Comparison of ENCODE assay signal across 8 cellular contexts in the genomic region with DNA sequence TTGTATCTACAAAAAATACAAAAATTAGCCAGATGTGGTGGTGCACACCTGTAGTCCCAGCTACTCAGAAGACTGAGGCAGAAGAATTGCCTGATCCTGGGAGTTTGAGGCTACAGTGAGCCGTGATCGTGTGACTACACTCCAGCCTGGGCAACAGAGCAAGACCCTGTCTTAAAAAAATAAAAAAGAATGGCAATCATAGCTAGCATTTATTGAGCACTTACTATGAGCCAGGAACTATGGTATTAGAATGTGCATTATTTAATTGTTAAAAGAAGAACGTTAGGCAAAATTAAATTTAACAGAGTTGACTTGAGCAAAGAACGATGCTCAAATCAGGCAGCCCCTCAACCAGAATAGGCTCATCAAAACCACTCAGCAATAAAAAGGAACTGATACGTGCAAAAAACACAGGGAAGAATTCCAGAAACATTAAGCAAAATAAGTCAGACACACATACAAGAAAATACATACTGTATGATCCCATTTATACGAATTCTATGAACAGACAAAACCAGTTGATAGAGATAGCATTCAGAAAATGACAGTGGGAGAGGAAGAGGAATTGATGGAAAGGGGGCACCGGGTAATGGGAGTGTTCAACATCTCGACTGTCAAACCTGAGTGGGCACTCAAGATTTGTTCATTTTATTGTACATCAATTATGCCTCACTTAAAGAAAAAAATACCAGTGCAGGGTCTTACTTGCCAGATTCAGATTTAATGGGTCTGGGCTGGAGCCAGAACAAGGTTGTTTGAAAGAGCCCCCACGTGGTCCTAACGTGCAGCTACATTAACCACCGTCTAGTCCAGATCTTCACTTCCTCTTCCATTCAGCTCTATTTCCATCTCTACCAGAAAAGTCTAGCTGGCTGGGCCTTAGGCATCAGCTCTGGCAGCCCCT. TPM values are rescaled to one million over a fixed set of nuclear protein-coding genes. Genes with fewer than 3 reads are reported as not detected.
A peak's percentile ranks its signal among the peaks of the same experiment; 100 is the strongest.
DNase-seq lines count a peak whose midpoint lies in the region; ATAC-seq, FAIRE-seq and TF ChIP-seq lines count a peak whose summit lies in the region.

No MANE protein-coding gene starts in this region.

- FAIRE-seq in GM18507 (lab: Jason Lieb, UNC) (peak; percentile 93), HepG2 (lab: Jason Lieb, UNC) (peak; percentile 75)

- H3K9me3 Mint-ChIP-seq in activated CD8-positive, alpha-beta memory T cell treated with anti-CD3 and anti-CD28 coated beads, Interleukin-2, amount 10 ng/mL, durations not matched to agents 7 days and 5 days (ENCODE audit: low read depth): no peaks in the 10 kb centered on the region

- no peak overlapping the region for H3K9ac ChIP-seq in HepG2 (ENCODE audit: insufficient read depth, low read depth, low read length)

- no peak overlapping the region for H3K4me3 Mint-ChIP-seq in activated CD8-positive, alpha-beta memory T cell treated with anti-CD3 and anti-CD28 coated beads, Interleukin-2, amount 10 ng/mL, durations not matched to agents 7 days and 5 days

- DNase-seq in CD1c-positive myeloid dendritic cell (ENCODE audit: extremely low spot score) (peak; percentile 78), GM18507 (ENCODE audit: extremely low spot score, insufficient read length, low read depth) (peak; percentile 47), NAMALWA (ENCODE audit: low spot score) (peak; percentile 85), HepG2 (ENCODE audit: low spot score) (peak; percentile 56), sciatic nerve (ENCODE audit: low spot score) (no peak), NCI-H1930 (lab: John Stamatoyannopoulos, UW) (no peak)
- DNase-seq in activated CD8-positive, alpha-beta memory T cell treated with anti-CD3 and anti-CD28 coated beads, Interleukin-2, amount 10 ng/mL, durations not matched to agents 7 days and 5 days: peak; percentile 67

- H3K4me3 ChIP-seq in HepG2 (replicated peaks in 1 of 3; ENCODE audit: insufficient read depth in 1 of 3, low read depth in 2 of 3, low read length in 3 of 3): no peak overlapping the region

- TF ChIP-seq CTCF in HepG2 (CRISPR knock-in tag; IDR thresholded peaks at IDR 0.05): peak; percentile 69

- TF ChIP-seq EP300 in HepG2 (IDR thresholded peaks at IDR 0.05; ENCODE audit: low read depth in 2 of 2, low read length in 2 of 2) (no peak), HepG2 (CRISPR knock-in tag; IDR thresholded peaks at IDR 0.05; ENCODE audit: borderline replicate concordance) (no peak)

- peak overlapping the region; percentile 44 for H3K27ac ChIP-seq in HepG2 (ENCODE audit: extremely low read length, insufficient read depth, low read length)

- TF ChIP-seq POLR2A in HepG2 (IDR thresholded peaks at IDR 0.05; ENCODE audit: insufficient read depth in 1 of 2, low read depth in 2 of 2, low read length in 2 of 2): no peak

- H4K20me1 ChIP-seq in HepG2 (ENCODE audit: insufficient read depth, low read length): no peaks in the 10 kb centered on the region

- H3K36me3 Mint-ChIP-seq in activated CD8-positive, alpha-beta memory T cell treated with anti-CD3 and anti-CD28 coated beads, Interleukin-2, amount 10 ng/mL, durations not matched to agents 7 days and 5 days: no peaks in the 10 kb centered on the region

- H3K27me3 ChIP-seq in HepG2 (ENCODE audit: control insufficient read depth in 1 of 2, insufficient read depth in 2 of 2, low read length in 2 of 2): no peaks in the 10 kb centered on the region

- peak overlapping the region; percentile 68 for H3K27ac Mint-ChIP-seq in activated CD8-positive, alpha-beta memory T cell treated with anti-CD3 and anti-CD28 coated beads, Interleukin-2, amount 10 ng/mL, durations not matched to agents 7 days and 5 days

- H3K4me1 ChIP-seq in HepG2 (ENCODE audit: insufficient read depth, low read length): peaks cover 61% of the 10 kb centered on the region

- no TSS peak for BruUV-seq in HepG2 (replicated peaks; lab: Mats Ljungman, UMichigan)

- TF ChIP-seq RAD21 in HepG2 (CRISPR knock-in tag; IDR thresholded peaks at IDR 0.05): peak; percentile 44; the same call in 1 of the 2 replicates

- peak; percentile 62 for ATAC-seq in activated CD8-positive, alpha-beta memory T cell treated with anti-CD3 and anti-CD28 coated beads, Interleukin-2, amount 10 ng/mL, durations not matched to agents 7 days and 5 days
- no peak for ATAC-seq in HepG2
- no peak for ATAC-seq in sciatic nerve
- no peak for ATAC-seq in GM19328 (IDR thresholded peaks at IDR 0.05; ENCODE audit: unreplicated experiment)

- POLR2A ChIA-PET in HepG2 (lab: Yijun Ruan, JAX): interaction anchor here (0.5 to 2.9 kb wide), 9 partner anchors 16 to 73 kb away, joined by 3 to 55 read pairs (median 5); a partner anchor contains a TSS

- no peaks in the 10 kb centered on the region for H3K36me3 ChIP-seq in HepG2 (replicated peaks in 1 of 2; ENCODE audit: control insufficient read depth in 1 of 2, insufficient read depth in 2 of 2, low read length in 2 of 2)

- in situ Hi-C loops in HepG2 (cut with HindIII; ENCODE audit: extremely low pct_ligation_motif_present, low pct_unique_long_range_greater_than_20kb): no loop called here

- no peaks in the 10 kb centered on the region for H3K79me2 ChIP-seq in HepG2 (ENCODE audit: insufficient read depth, low read length)

- intact Hi-C loops in HepG2 (cut with micrococcal nuclease; ENCODE audit: unreplicated experiment): loop anchor here (1.0 kb wide), 1 partner anchor 41 kb away; no protein-coding TSS in a partner anchor
- intact Hi-C loops in sciatic nerve (cut with DNase I): no loop called here

- H3K4me2 ChIP-seq in HepG2 (ENCODE audit: low read depth, low read length): no peak overlapping the region

- WGBS in HepG2 (ENCODE audit: low lambda C conversion rate): 67% methylated on average over 11 of the region's 11 CpGs

- H3K4me1 Mint-ChIP-seq in activated CD8-positive, alpha-beta memory T cell treated with anti-CD3 and anti-CD28 coated beads, Interleukin-2, amount 10 ng/mL, durations not matched to agents 7 days and 5 days: peaks cover 26% of the 10 kb centered on the region

- no peak overlapping the region for H2AFZ ChIP-seq in HepG2 (ENCODE audit: low read length)

- H3K27me3 Mint-ChIP-seq in activated CD8-positive, alpha-beta memory T cell treated with anti-CD3 and anti-CD28 coated beads, Interleukin-2, amount 10 ng/mL, durations not matched to agents 7 days and 5 days: no peaks in the 10 kb centered on the region

- H3K9me3 ChIP-seq in HepG2 (ENCODE audit: low read length): no peaks in the 10 kb centered on the region

- CTCF ChIA-PET in activated CD8-positive, alpha-beta memory T cell treated with anti-CD3 and anti-CD28 coated beads, Interleukin-2, amount 10 ng/mL, durations not matched to agents 7 days and 5 days (lab: Charles Lee): interaction anchor here (0.7 to 7.1 kb wide), 15 partner anchors 10 to 170 kb away, joined by 3 to 107 read pairs (median 5); no protein-coding TSS in a partner anchor
- CTCF ChIA-PET in HepG2 (lab: Yijun Ruan, JAX; ENCODE audit: low intra/inter-chr PET ratio, low total read pairs): interaction anchor here (0.8 to 1.3 kb wide), 4 partner anchors 32 to 46 kb away, joined by 3 to 7 read pairs (median 4); no protein-coding TSS in a partner anchor

RNA-seq across cellular contexts. Expression of a gene that starts 8.0 kb away (rescaled TPM):
- total RNA-seq in activated CD8-positive, alpha-beta memory T cell treated with anti-CD3 and anti-CD28 coated beads, Interleukin-2, amount 10 ng/mL, durations not matched to agents 7 days and 5 days: under 1 TPM; 0.49 to 0.58 TPM
- total RNA-seq in HepG2 (2016; rRNA removed; fragmentation: Illumina TruSeq; extraction: Trizol) (0.63 and 1.5 TPM in 2 replicates), sciatic nerve (16.8 TPM)
- total RNA-seq in HepG2 (2016; cell fraction: cytosol; rRNA removed; fragmentation: Illumina TruSeq; extraction: Trizol; ENCODE audit: low read depth): 0.71 and 1.2 TPM in 2 replicates
- total RNA-seq in HepG2 (2016; cell fraction: insoluble cytoplasmic fraction; rRNA removed; fragmentation: Illumina TruSeq; extraction: Trizol): 0.71 and 1.6 TPM in 2 replicates
- 0.72 and 0.87 TPM in 2 replicates for total RNA-seq in HepG2 (2016; cell fraction: membrane; rRNA removed; fragmentation: Illumina TruSeq; extraction: Trizol)
- 1.8 and 5.0 TPM in 2 replicates for total RNA-seq in HepG2 (2016; cell fraction: nucleus; rRNA removed; fragmentation: Illumina TruSeq; extraction: Trizol)
- polyA plus RNA-seq in HepG2 (2011; rRNA removed): 14.6 and 32.8 TPM in 2 replicates
- polyA plus RNA-seq in HepG2 (2011; cell fraction: cytosol; rRNA removed): 6.1 and 12.5 TPM in 2 replicates
- polyA plus RNA-seq in HepG2 (2011; cell fraction: nucleus; rRNA removed): 24.9 and 39.4 TPM in 2 replicates
- polyA plus RNA-seq in HepG2 (2012): 17.5 and 19.3 TPM in 2 replicates
- polyA plus RNA-seq in HepG2 (2016; cell fraction: cytosol; fragmentation: Illumina TruSeq; extraction: Trizol; ENCODE audit: low read depth): 0.22 and 0.41 TPM in 2 replicates
- polyA plus RNA-seq in HepG2 (2016; cell fraction: insoluble cytoplasmic fraction; fragmentation: Illumina TruSeq; extraction: Trizol; ENCODE audit: low read depth): 1.0 and 1.6 TPM in 2 replicates
- polyA plus RNA-seq in HepG2 (2016; cell fraction: membrane; fragmentation: Illumina TruSeq; extraction: Trizol; ENCODE audit: low read depth): 0.66 and 1.1 TPM in 2 replicates
- 4.0 and 5.1 TPM in 2 replicates for polyA plus RNA-seq in HepG2 (2016; cell fraction: nucleus; fragmentation: Illumina TruSeq; extraction: Trizol; ENCODE audit: insufficient read depth, low read depth)
- 9.5 and 30.0 TPM in 2 replicates for polyA minus RNA-seq in HepG2 (2011; rRNA and poly(A)+ RNA removed; ENCODE audit: low replicate concordance)
- 5.9 and 14.3 TPM in 2 replicates for polyA minus RNA-seq in HepG2 (2011; cell fraction: cytosol; rRNA and poly(A)+ RNA removed)
- 10.9 and 24.2 TPM in 2 replicates for polyA minus RNA-seq in HepG2 (2011; cell fraction: nucleus; rRNA and poly(A)+ RNA removed)

RNA-seq across cellular contexts. Expression of a gene that starts 16.6 kb away (rescaled TPM):
- total RNA-seq in activated CD8-positive, alpha-beta memory T cell treated with anti-CD3 and anti-CD28 coated beads, Interleukin-2, amount 10 ng/mL, durations not matched to agents 7 days and 5 days: under 1 TPM; 0.30 to 0.41 TPM
- total RNA-seq in HepG2 (2016; rRNA removed; fragmentation: Illumina TruSeq; extraction: Trizol) (12.1 and 34.8 TPM in 2 replicates), sciatic nerve (99.7 TPM)
- 24.4 and 24.5 TPM in 2 replicates for total RNA-seq in HepG2 (2016; cell fraction: cytosol; rRNA removed; fragmentation: Illumina TruSeq; extraction: Trizol; ENCODE audit: low read depth)
- total RNA-seq in HepG2 (2016; cell fraction: insoluble cytoplasmic fraction; rRNA removed; fragmentation: Illumina TruSeq; extraction: Trizol): 11.6 and 40.0 TPM in 2 replicates
- 34.7 and 35.3 TPM in 2 replicates for total RNA-seq in HepG2 (2016; cell fraction: membrane; rRNA removed; fragmentation: Illumina TruSeq; extraction: Trizol)
- total RNA-seq in HepG2 (2016; cell fraction: nucleus; rRNA removed; fragmentation: Illumina TruSeq; extraction: Trizol): 39.7 and 43.6 TPM in 2 replicates
- 31.4 and 39.0 TPM in 2 replicates for polyA plus RNA-seq in HepG2 (2011; rRNA removed)
- 23.7 and 29.3 TPM in 2 replicates for polyA plus RNA-seq in HepG2 (2011; cell fraction: cytosol; rRNA removed)
- 82.9 and 92.1 TPM in 2 replicates for polyA plus RNA-seq in HepG2 (2011; cell fraction: nucleus; rRNA removed)
- 25.8 and 37.8 TPM in 2 replicates for polyA plus RNA-seq in HepG2 (2012)
- 19.3 and 21.0 TPM in 2 replicates for polyA plus RNA-seq in HepG2 (2016; cell fraction: cytosol; fragmentation: Illumina TruSeq; extraction: Trizol; ENCODE audit: low read depth)
- 16.0 and 16.4 TPM in 2 replicates for polyA plus RNA-seq in HepG2 (2016; cell fraction: insoluble cytoplasmic fraction; fragmentation: Illumina TruSeq; extraction: Trizol; ENCODE audit: low read depth)
- polyA plus RNA-seq in HepG2 (2016; cell fraction: membrane; fragmentation: Illumina TruSeq; extraction: Trizol; ENCODE audit: low read depth): 27.4 and 28.3 TPM in 2 replicates
- 117 and 123 TPM in 2 replicates for polyA plus RNA-seq in HepG2 (2016; cell fraction: nucleus; fragmentation: Illumina TruSeq; extraction: Trizol; ENCODE audit: insufficient read depth, low read depth)
- 16.2 and 29.7 TPM in 2 replicates for polyA minus RNA-seq in HepG2 (2011; rRNA and poly(A)+ RNA removed; ENCODE audit: low replicate concordance)
- polyA minus RNA-seq in HepG2 (2011; cell fraction: cytosol; rRNA and poly(A)+ RNA removed): 11.5 and 14.0 TPM in 2 replicates
- 22.4 and 34.2 TPM in 2 replicates for polyA minus RNA-seq in HepG2 (2011; cell fraction: nucleus; rRNA and poly(A)+ RNA removed)

RNA-seq across cellular contexts. Expression of a gene that starts 25.4 kb away (rescaled TPM):
- total RNA-seq in activated CD8-positive, alpha-beta memory T cell treated with anti-CD3 and anti-CD28 coated beads, Interleukin-2, amount 10 ng/mL, durations not matched to agents 7 days and 5 days: 10 to 100 TPM; 63.3 to 71.5 TPM
- total RNA-seq in HepG2 (2016; rRNA removed; fragmentation: Illumina TruSeq; extraction: Trizol): 21.9 and 41.5 TPM in 2 replicates
- 16.3 and 18.0 TPM in 2 replicates for total RNA-seq in HepG2 (2016; cell fraction: cytosol; rRNA removed; fragmentation: Illumina TruSeq; extraction: Trizol; ENCODE audit: low read depth)
- 28.8 and 36.5 TPM in 2 replicates for total RNA-seq in HepG2 (2016; cell fraction: insoluble cytoplasmic fraction; rRNA removed; fragmentation: Illumina TruSeq; extraction: Trizol)
- total RNA-seq in HepG2 (2016; cell fraction: membrane; rRNA removed; fragmentation: Illumina TruSeq; extraction: Trizol): 19.8 and 22.3 TPM in 2 replicates
- 36.8 and 40.7 TPM in 2 replicates for total RNA-seq in HepG2 (2016; cell fraction: nucleus; rRNA removed; fragmentation: Illumina TruSeq; extraction: Trizol)
- polyA plus RNA-seq in HepG2 (2011; rRNA removed): 41.4 and 61.2 TPM in 2 replicates
- polyA plus RNA-seq in HepG2 (2011; cell fraction: cytosol; rRNA removed): 53.0 and 53.4 TPM in 2 replicates
- polyA plus RNA-seq in HepG2 (2011; cell fraction: nucleus; rRNA removed): 67.2 and 67.4 TPM in 2 replicates
- polyA plus RNA-seq in HepG2 (2012): 40.9 and 56.2 TPM in 2 replicates
- 5.2 and 6.8 TPM in 2 replicates for polyA plus RNA-seq in HepG2 (2016; cell fraction: cytosol; fragmentation: Illumina TruSeq; extraction: Trizol; ENCODE audit: low read depth)
- polyA plus RNA-seq in HepG2 (2016; cell fraction: insoluble cytoplasmic fraction; fragmentation: Illumina TruSeq; extraction: Trizol; ENCODE audit: low read depth): 31.8 and 38.4 TPM in 2 replicates
- 14.3 and 15.5 TPM in 2 replicates for polyA plus RNA-seq in HepG2 (2016; cell fraction: membrane; fragmentation: Illumina TruSeq; extraction: Trizol; ENCODE audit: low read depth)
- polyA plus RNA-seq in HepG2 (2016; cell fraction: nucleus; fragmentation: Illumina TruSeq; extraction: Trizol; ENCODE audit: insufficient read depth, low read depth): 75.7 and 99.5 TPM in 2 replicates
- 88.8 and 131 TPM in 2 replicates for polyA minus RNA-seq in HepG2 (2011; rRNA and poly(A)+ RNA removed; ENCODE audit: low replicate concordance)
- 52.9 and 68.3 TPM in 2 replicates for polyA minus RNA-seq in HepG2 (2011; cell fraction: cytosol; rRNA and poly(A)+ RNA removed)
- 54.3 and 80.4 TPM in 2 replicates for polyA minus RNA-seq in HepG2 (2011; cell fraction: nucleus; rRNA and poly(A)+ RNA removed)
- total RNA-seq in sciatic nerve: 215 TPM

RNA-seq across cellular contexts. Expression of a gene that starts 56.8 kb away (rescaled TPM):
- total RNA-seq in activated CD8-positive, alpha-beta memory T cell treated with anti-CD3 and anti-CD28 coated beads, Interleukin-2, amount 10 ng/mL, durations not matched to agents 7 days and 5 days: not detected
- total RNA-seq in HepG2 (2016; rRNA removed; fragmentation: Illumina TruSeq; extraction: Trizol) (13.1 and 18.9 TPM in 2 replicates), sciatic nerve (5.2 TPM)
- total RNA-seq in HepG2 (2016; cell fraction: cytosol; rRNA removed; fragmentation: Illumina TruSeq; extraction: Trizol; ENCODE audit: low read depth): 11.1 and 14.7 TPM in 2 replicates
- 15.0 and 16.9 TPM in 2 replicates for total RNA-seq in HepG2 (2016; cell fraction: insoluble cytoplasmic fraction; rRNA removed; fragmentation: Illumina TruSeq; extraction: Trizol)
- total RNA-seq in HepG2 (2016; cell fraction: membrane; rRNA removed; fragmentation: Illumina TruSeq; extraction: Trizol): 23.7 TPM in 2 replicates
- 15.6 and 19.7 TPM in 2 replicates for total RNA-seq in HepG2 (2016; cell fraction: nucleus; rRNA removed; fragmentation: Illumina TruSeq; extraction: Trizol)
- polyA plus RNA-seq in HepG2 (2011; rRNA removed): 17.0 and 26.8 TPM in 2 replicates
- polyA plus RNA-seq in HepG2 (2011; cell fraction: cytosol; rRNA removed): 12.8 and 29.8 TPM in 2 replicates
- 20.1 and 50.9 TPM in 2 replicates for polyA plus RNA-seq in HepG2 (2011; cell fraction: nucleus; rRNA removed)
- polyA plus RNA-seq in HepG2 (2012): 16.4 and 22.2 TPM in 2 replicates
- 16.0 and 16.1 TPM in 2 replicates for polyA plus RNA-seq in HepG2 (2016; cell fraction: cytosol; fragmentation: Illumina TruSeq; extraction: Trizol; ENCODE audit: low read depth)
- 15.2 and 21.6 TPM in 2 replicates for polyA plus RNA-seq in HepG2 (2016; cell fraction: insoluble cytoplasmic fraction; fragmentation: Illumina TruSeq; extraction: Trizol; ENCODE audit: low read depth)
- polyA plus RNA-seq in HepG2 (2016; cell fraction: membrane; fragmentation: Illumina TruSeq; extraction: Trizol; ENCODE audit: low read depth): 20.3 and 26.3 TPM in 2 replicates
- polyA plus RNA-seq in HepG2 (2016; cell fraction: nucleus; fragmentation: Illumina TruSeq; extraction: Trizol; ENCODE audit: insufficient read depth, low read depth): 28.0 and 30.9 TPM in 2 replicates
- 0.70 and 23.3 TPM in 2 replicates for polyA minus RNA-seq in HepG2 (2011; rRNA and poly(A)+ RNA removed; ENCODE audit: low replicate concordance)
- 8.8 and 12.8 TPM in 2 replicates for polyA minus RNA-seq in HepG2 (2011; cell fraction: cytosol; rRNA and poly(A)+ RNA removed)
- polyA minus RNA-seq in HepG2 (2011; cell fraction: nucleus; rRNA and poly(A)+ RNA removed): 13.3 and 16.5 TPM in 2 replicates

Comparison
In these comparisons a context has a peak if more than half of its experiments do, and no peak if none do; other contexts are left out.
1. DNase-seq: peak in CD1c-positive myeloid dendritic cell (single experiment), GM18507 (single experiment), NAMALWA (single experiment), activated CD8-positive, alpha-beta memory T cell treated with anti-CD3 and anti-CD28 coated beads, Interleukin-2, amount 10 ng/mL, durations not matched to agents 7 days and 5 days (single experiment) and HepG2 (single experiment); none in sciatic nerve (single experiment) and NCI-H1930 (0 of 2).
2. RNA of a gene that starts 16.6 kb away (total RNA-seq): 99.7 TPM in sciatic nerve (single experiment) and 11.6 to 43.6 TPM in HepG2; 0.30 to 0.41 TPM in activated CD8-positive, alpha-beta memory T cell treated with anti-CD3 and anti-CD28 coated beads, Interleukin-2, amount 10 ng/mL, durations not matched to agents 7 days and 5 days; every median in the first group is over 4 times any median in the second.